ENCODE assay signal across 9 cellular contexts in genomic region chrX:78886550-78886949, GRCh38. TPM values are rescaled to one million over a fixed set of nuclear protein-coding genes. Genes with fewer than 3 reads are reported as not detected.
DNase-seq lines count a peak whose midpoint lies in the region; ATAC-seq and TF ChIP-seq lines count a peak whose summit lies in the region.
"Had no signal": no experiment of that assay in that cellular context is flagged by ENCODE, and none has a peak within 500 bp of the region (broad histone marks: within the 10 kb centered on the region; RNA-seq: fewer than 3 reads in every experiment).

No MANE protein-coding gene starts in this region.

- TF ChIP-seq CTCF in LNCaP clone FGC (IDR thresholded peaks at IDR 0.05; ENCODE audit: control insufficient read depth, extremely low read depth, insufficient read depth): peak; percentile 11; the same call in 1 of the 2 replicates
- no peak for TF ChIP-seq CTCF in epithelial cell of esophagus (IDR thresholded peaks at IDR 0.05; ENCODE audit: insufficient read depth, low read depth, low read length, missing control alignments)
- TF ChIP-seq CTCF in smooth muscle cell (IDR thresholded peaks at IDR 0.05; ENCODE audit: borderline replicate concordance, insufficient read depth, poor library complexity, severe bottlenecking): peak; percentile 29

- peak; percentile 2 for DNase-seq in SKM-1 treated with dmso at 0.1 percent for 144 hours (lab: John Stamatoyannopoulos, UW; ENCODE audit: unreplicated experiment)
- DNase-seq in SKM-1 (lab: John Stamatoyannopoulos, UW; ENCODE audit: unreplicated experiment): no peak
- DNase-seq in LNCaP clone FGC (ENCODE audit: low read depth): no peak
- peak; percentile 1 for DNase-seq in epithelial cell of esophagus (ENCODE audit: low read depth)
- DNase-seq in smooth muscle cell (lab: John Stamatoyannopoulos, UW; ENCODE audit: unreplicated experiment): no peak
- DNase-seq in HCEC 1CT: no peak
- no peak for DNase-seq in Right ventricle myocardium superior
- DNase-seq: stomach had no signal

- no peaks in the 10 kb centered on the region for H3K79me2 ChIP-seq in smooth muscle cell (ENCODE audit: low read depth)

- H3K9ac ChIP-seq in smooth muscle cell (ENCODE audit: low read depth): no peak overlapping the region

- WGBS in smooth muscle cell (ENCODE audit: low lambda C conversion rate): 62% methylated on average over 5 of the region's 5 CpGs

- H4K20me1 ChIP-seq in smooth muscle cell (ENCODE audit: low read depth): no peaks in the 10 kb centered on the region

- ATAC-seq in Right ventricle myocardium superior (ENCODE audit: poor library complexity) (no peak), HG03045 (IDR thresholded peaks at IDR 0.05; ENCODE audit: unreplicated experiment) (no peak)

- no peaks in the 10 kb centered on the region for H3F3A ChIP-seq in smooth muscle cell (ENCODE audit: low read depth)

- no peaks in the 10 kb centered on the region for H3K27me3 ChIP-seq in smooth muscle cell (ENCODE audit: low read depth)
- H3K27me3 ChIP-seq: stomach had no signal

- H3K27ac ChIP-seq in smooth muscle cell (ENCODE audit: low read depth): no peak overlapping the region
- H3K27ac ChIP-seq: stomach had no signal

- no peaks in the 10 kb centered on the region for H3K9me3 ChIP-seq in smooth muscle cell (replicated peaks; ENCODE audit: low read depth)

- no peak overlapping the region for H3K4me3 ChIP-seq in LNCaP clone FGC (ENCODE audit: low read depth, low read length)
- H3K4me3 ChIP-seq in epithelial cell of esophagus (ENCODE audit: low read length): no peak overlapping the region
- no peak overlapping the region for H3K4me3 ChIP-seq in smooth muscle cell
- H3K4me3 ChIP-seq: stomach had no signal

- intact Hi-C loops in Right ventricle myocardium superior (cut with DNase I): no loop called here

- H3K4me2 ChIP-seq in smooth muscle cell: no peak overlapping the region

- H2AFZ ChIP-seq in smooth muscle cell (ENCODE audit: low read depth): no peak overlapping the region

- no peaks in the 10 kb centered on the region for H3K4me1 ChIP-seq in smooth muscle cell (ENCODE audit: low read depth)
- H3K4me1 ChIP-seq: stomach had no signal

- no peaks in the 10 kb centered on the region for H3K36me3 ChIP-seq in smooth muscle cell (ENCODE audit: low read depth)
- H3K36me3 ChIP-seq: stomach had no signal

RNA-seq across cellular contexts. Expression of gene P2RY10, which starts 58.6 kb away (rescaled TPM):
- not detected in 2 replicates for total RNA-seq in smooth muscle cell
- not detected in 2 replicates for polyA plus RNA-seq in smooth muscle cell
- total RNA-seq in Right ventricle myocardium superior: not detected

Comparison
In these comparisons a context has a peak if more than half of its experiments do, and no peak if none do; other contexts are left out.
1. DNase-seq: peak in SKM-1 treated with dmso at 0.1 percent for 144 hours (single experiment) and epithelial cell of esophagus (single experiment); none in SKM-1 (single experiment), LNCaP clone FGC (single experiment), smooth muscle cell (single experiment), HCEC 1CT (single experiment) and Right ventricle myocardium superior (single experiment).